ENCODE assay signal across 22 cellular contexts in genomic region chr1:81654657-81655056, GRCh38.
"Had no signal": no experiment of that assay in that cellular context is flagged by ENCODE, and none has a peak within 500 bp of the region (broad histone marks: within the 10 kb centered on the region; RNA-seq: fewer than 3 reads in every experiment).

No MANE protein-coding gene starts in this region.

- H3K27me3 ChIP-seq: MG63 had no signal

- H3K27ac ChIP-seq: RWPE1 had no signal

- ATAC-seq: HepG2, Panc1 had no signal

- DNase-seq: IMR-90, Karpas-422, KG1, MG63, NCI-H1092, NCI-H1105 treated with DMSO at 0.1 percent for 48 hours, NCI-H1417 treated with DMSO at 0.1 percent for 48 hours, NCI-H146, NCI-H1694 treated with DMSO at 0.1 percent for 48 hours, NCI-H1930, NCI-H2081, NCI-H2107, NCI-H446, NCI-H510A, NCI-H524 treated with DMSO at 0.1 percent for 48 hours, NCI-H69, NCI-H774, SHP77, SK-N-SH had no signal

- H3K4me3 ChIP-seq: MG63 had no signal

- FAIRE-seq: HepG2 had no signal

- H3K9ac ChIP-seq: SK-N-SH had no signal

- H3K36me3 ChIP-seq: MG63 had no signal

- H3K4me2 ChIP-seq: SK-N-SH had no signal

- H3K9me3 ChIP-seq: MG63, SK-N-SH had no signal
